In genomic region chr6:43173496-43174262, GRCh38 we compare ENCODE assay signal across 8 cellular contexts. TPM values are rescaled to one million over a fixed set of nuclear protein-coding genes. Genes with fewer than 3 reads are reported as not detected.
A peak's percentile ranks its signal among the peaks of the same experiment; 100 is the strongest.
DNase-seq lines count a peak whose midpoint lies in the region; ATAC-seq and TF ChIP-seq lines count a peak whose summit lies in the region.

No MANE protein-coding gene starts in this region.

- H2BK15ac ChIP-seq in IMR-90 (ENCODE audit: low read depth, low read length), result peak overlapping the region; percentile 100

- POLR2A ChIA-PET in AG04450 (lab: Yijun Ruan, JAX) (interaction anchor here (0.6 to 1.0 kb wide), 8 partner anchors 47 to 337 kb away, joined by 3 to 6 read pairs (median 4); partner anchors contain the start of genes CUL7, KLHDC3, LRRC73 and PPP2R5D), IMR-90 (lab: Charles Lee; ENCODE audit: unreplicated experiment) (interaction anchor here (0.8 to 1.0 kb wide), 2 partner anchors 120 to 160 kb away, joined by 3 to 4 read pairs; partner anchors contain the start of genes CUL7, KLHDC3 and MEA1)

- TF ChIP-seq POLR2A in IMR-90 (IDR thresholded peaks at IDR 0.05; ENCODE audit: low read depth, low read length), result no peak

- H3K27me3 ChIP-seq in AG04450 (ENCODE audit: control insufficient read depth, insufficient read depth, low read length) (no peaks in the 10 kb centered on the region), IMR-90 (ENCODE audit: control insufficient read depth, insufficient read depth, low read length) (no peaks in the 10 kb centered on the region)

- WGBS in IMR-90 (ENCODE audit: extremely low coverage in 2 of 2, insufficient read length in 1 of 2), 2 experiments, result no CpG with 5 or more reads among the region's 12 CpGs

- peak overlapping the region; percentile 90 for H4K5ac ChIP-seq in IMR-90 (ENCODE audit: low read depth, low read length)

- no peaks in the 10 kb centered on the region for H3K9me3 ChIP-seq in AG04450 (ENCODE audit: control insufficient read depth, insufficient read depth, low read length)
- no peaks in the 10 kb centered on the region for H3K9me3 ChIP-seq in IMR-90 (ENCODE audit: control insufficient read depth, insufficient read depth, low read length)

- peak overlapping the region; percentile 94 for H2BK5ac ChIP-seq in IMR-90 (ENCODE audit: low read depth, low read length, poor library complexity, severe bottlenecking)

- H3K27ac ChIP-seq in AG04450 (ENCODE audit: low read depth, low read length), result peak overlapping the region; percentile 97
- peak overlapping the region; percentile 90 for H3K27ac ChIP-seq in IMR-90 (ENCODE audit: insufficient read depth, low read length)

- intact Hi-C loops in IMR-90 (cut with micrococcal nuclease), result no loop called here

- H3K9ac ChIP-seq in IMR-90 (ENCODE audit: low read depth, low read length), result peak overlapping the region; percentile 99

- peaks cover 28% of the 10 kb centered on the region for H3K36me3 ChIP-seq in IMR-90 (ENCODE audit: control insufficient read depth, insufficient read depth, low read length)

- H2AK5ac ChIP-seq in IMR-90 (ENCODE audit: low read depth, low read length), result peak overlapping the region; percentile 100

- peak overlapping the region; percentile 96 for H3K56ac ChIP-seq in IMR-90 (ENCODE audit: extremely low read depth, insufficient read depth, low read length)

- ATAC-seq in IMR-90 (ENCODE audit: low read depth), result no peak

- H2BK20ac ChIP-seq in IMR-90 (ENCODE audit: low read depth, low read length), result peak overlapping the region; percentile 90

- H4K20me1 ChIP-seq in IMR-90 (ENCODE audit: insufficient read depth, low read length), result peaks cover 40% of the 10 kb centered on the region

- H3K23ac ChIP-seq in IMR-90 (ENCODE audit: low read depth, low read length), result peak overlapping the region; percentile 97

- TF ChIP-seq RAD21 in IMR-90 (IDR thresholded peaks at IDR 0.05; ENCODE audit: low read length), result no peak

- H3K79me1 ChIP-seq in IMR-90 (ENCODE audit: low read depth in 1 of 2, low read length in 2 of 2), result peaks cover 20 to 48% of the 10 kb centered on the region in 2 experiments

- H3K4me2 ChIP-seq in IMR-90 (ENCODE audit: low read depth, low read length), result peak overlapping the region; percentile 81

- peak overlapping the region; percentile 100 for H3K4ac ChIP-seq in IMR-90 (ENCODE audit: low read depth, low read length)

- TF ChIP-seq CTCF in AG04450 (IDR thresholded peaks at IDR 0.05; ENCODE audit: low read depth, low read length) (no peak), IMR-90 (conservative IDR thresholded peaks at IDR 0.05; ENCODE audit: low read depth, low read length) (no peak), cardiac fibroblast (IDR thresholded peaks at IDR 0.05; ENCODE audit: low read depth, low read length) (no peak)

- CTCF ChIA-PET in AG04450 (lab: Charles Lee) (interaction anchor here (0.8 kb wide), 1 partner anchor 30 kb away, joined by 4 read pairs; no protein-coding TSS in a partner anchor), IMR-90 (lab: Yijun Ruan, JAX) (interaction anchor here (1.1 kb wide), 1 partner anchor 30 kb away, joined by 5 read pairs; no protein-coding TSS in a partner anchor)

- DNase-seq in AG04450 (ENCODE audit: low read depth, low spot score) (no peak), IMR-90 (no peak), cardiac fibroblast (ENCODE audit: low read depth in 2 of 2) (peak in 1 of 2 donors; percentile 7), myocyte (ENCODE audit: low read depth) (peak; percentile 61), LoVo (ENCODE audit: low spot score) (no peak), GOT3 (lab: John Stamatoyannopoulos, UW) (no peak), midbrain (lab: John Stamatoyannopoulos, UW) (no peak), NCI-H1930 (lab: John Stamatoyannopoulos, UW) (no peak)

- peaks cover 15% of the 10 kb centered on the region for H3K9me1 ChIP-seq in IMR-90 (ENCODE audit: insufficient read depth, low read length)

- H3K18ac ChIP-seq in IMR-90 (ENCODE audit: low read depth, low read length), result peak overlapping the region; percentile 81

- H2AFZ ChIP-seq in IMR-90 (replicated peaks; ENCODE audit: low read length, poor library complexity), result peak overlapping the region; percentile 55

- peak overlapping the region; percentile 99 for H3K14ac ChIP-seq in IMR-90 (replicated peaks; ENCODE audit: low read depth, low read length)

- H3K4me3 ChIP-seq in AG04450 (ENCODE audit: low read depth, low read length) (peak overlapping the region; percentile 94), IMR-90 (ENCODE audit: insufficient read depth, low read depth, low read length) (peak overlapping the region; percentile 73), cardiac fibroblast (replicated peaks in 1 of 2; ENCODE audit: low read depth in 2 of 2, low read length in 2 of 2) (peak overlapping the region; percentile 90)

- BruUV-seq in IMR-90 (replicated peaks; lab: Mats Ljungman, UMichigan), result no TSS peak

- peaks cover 15% of the 10 kb centered on the region for H3K4me1 ChIP-seq in IMR-90 (ENCODE audit: control insufficient read depth, insufficient read depth, low read length)

- peak overlapping the region; percentile 99 for H2AK9ac ChIP-seq in IMR-90 (replicated peaks; ENCODE audit: low read depth, low read length, poor library complexity)

- in situ Hi-C loops in IMR-90 (cut with MboI; ENCODE audit: low sequenced_read_pairs), result no loop called here

- H4K91ac ChIP-seq in IMR-90 (ENCODE audit: insufficient read depth, low read depth, low read length), result peak overlapping the region; percentile 100

- H2BK120ac ChIP-seq in IMR-90 (ENCODE audit: low read depth, low read length), result peak overlapping the region; percentile 97

- dilution Hi-C loops in IMR-90 (cut with HindIII; ENCODE audit: low sequenced_read_pairs, unreplicated experiment), result no loop called here

- peak overlapping the region; percentile 86 to 97 for H4K8ac ChIP-seq in IMR-90 (ENCODE audit: low read depth in 2 of 2, low read length in 2 of 2)

TF ChIP-seq in IMR-90, 13 proteins besides CTCF, POLR2A, EP300 and RAD21:
- TF ChIP-seq MXI1 (IDR thresholded peaks at IDR 0.05; ENCODE audit: borderline replicate concordance, low read depth, low read length) (0 out of 2 replicates have a peak, but pooled peaks have one; percentile 24), USF2 (IDR thresholded peaks at IDR 0.05; ENCODE audit: low read depth, low read length) (no peak)

RNA-seq across cellular contexts. Expression of gene SRF, which starts 2.6 kb away (rescaled TPM):
- polyA plus RNA-seq in AG04450 (2011; rRNA removed) (36.8 and 48.5 TPM in 2 replicates), IMR-90 (2012; rRNA removed) (56.3 and 69.1 TPM in 2 replicates)
- 41.4 and 58.1 TPM in 2 replicates for polyA minus RNA-seq in AG04450 (2011; rRNA and poly(A)+ RNA removed)
- total RNA-seq in IMR-90 (2012; rRNA removed) (20.6 TPM in 2 replicates), myocyte (66.1 and 69.9 TPM in 2 replicates)
- polyA plus RNA-seq in IMR-90 (2012; cell fraction: cytosol; rRNA removed), result 36.9 and 62.2 TPM in 2 replicates
- polyA plus RNA-seq in IMR-90 (2012; cell fraction: nucleus; rRNA removed; ENCODE audit: low replicate concordance), result 71.8 and 84.9 TPM in 2 replicates
- polyA plus RNA-seq in myocyte (2012), result 38.2 TPM

RNA-seq across cellular contexts. Expression of gene CUL9, which starts 8.3 kb away (rescaled TPM):
- polyA plus RNA-seq in AG04450 (2011; rRNA removed) (11.5 and 11.8 TPM in 2 replicates), IMR-90 (2012; rRNA removed) (19.1 and 19.5 TPM in 2 replicates)
- polyA minus RNA-seq in AG04450 (2011; rRNA and poly(A)+ RNA removed), result 15.5 and 22.3 TPM in 2 replicates
- total RNA-seq in IMR-90 (2012; rRNA removed) (6.1 and 7.7 TPM in 2 replicates), myocyte (14.5 and 20.7 TPM in 2 replicates)
- 10.0 and 10.2 TPM in 2 replicates for polyA plus RNA-seq in IMR-90 (2012; cell fraction: cytosol; rRNA removed)
- 166 and 221 TPM in 2 replicates for polyA plus RNA-seq in IMR-90 (2012; cell fraction: nucleus; rRNA removed; ENCODE audit: low replicate concordance)
- 20.6 TPM for polyA plus RNA-seq in myocyte (2012)

RNA-seq across cellular contexts. Expression of gene DNPH1, which starts 55.6 kb away (rescaled TPM):
- 36.9 and 42.4 TPM in 2 replicates for polyA plus RNA-seq in AG04450 (2011; rRNA removed)
- 8.8 and 8.9 TPM in 2 replicates for polyA minus RNA-seq in AG04450 (2011; rRNA and poly(A)+ RNA removed)
- total RNA-seq in IMR-90 (2012; rRNA removed), result 19.0 and 22.8 TPM in 2 replicates
- polyA plus RNA-seq in IMR-90 (2012; rRNA removed), result 47.8 and 58.0 TPM in 2 replicates
- 192 and 227 TPM in 2 replicates for polyA plus RNA-seq in IMR-90 (2012; cell fraction: cytosol; rRNA removed)
- 42.4 and 83.8 TPM in 2 replicates for polyA plus RNA-seq in IMR-90 (2012; cell fraction: nucleus; rRNA removed; ENCODE audit: low replicate concordance)
- total RNA-seq in myocyte, result 63.6 and 109 TPM in 2 replicates
- 61.1 TPM for polyA plus RNA-seq in myocyte (2012)
